1 cellular context compared by ENCODE assay signal in the genomic region with DNA sequence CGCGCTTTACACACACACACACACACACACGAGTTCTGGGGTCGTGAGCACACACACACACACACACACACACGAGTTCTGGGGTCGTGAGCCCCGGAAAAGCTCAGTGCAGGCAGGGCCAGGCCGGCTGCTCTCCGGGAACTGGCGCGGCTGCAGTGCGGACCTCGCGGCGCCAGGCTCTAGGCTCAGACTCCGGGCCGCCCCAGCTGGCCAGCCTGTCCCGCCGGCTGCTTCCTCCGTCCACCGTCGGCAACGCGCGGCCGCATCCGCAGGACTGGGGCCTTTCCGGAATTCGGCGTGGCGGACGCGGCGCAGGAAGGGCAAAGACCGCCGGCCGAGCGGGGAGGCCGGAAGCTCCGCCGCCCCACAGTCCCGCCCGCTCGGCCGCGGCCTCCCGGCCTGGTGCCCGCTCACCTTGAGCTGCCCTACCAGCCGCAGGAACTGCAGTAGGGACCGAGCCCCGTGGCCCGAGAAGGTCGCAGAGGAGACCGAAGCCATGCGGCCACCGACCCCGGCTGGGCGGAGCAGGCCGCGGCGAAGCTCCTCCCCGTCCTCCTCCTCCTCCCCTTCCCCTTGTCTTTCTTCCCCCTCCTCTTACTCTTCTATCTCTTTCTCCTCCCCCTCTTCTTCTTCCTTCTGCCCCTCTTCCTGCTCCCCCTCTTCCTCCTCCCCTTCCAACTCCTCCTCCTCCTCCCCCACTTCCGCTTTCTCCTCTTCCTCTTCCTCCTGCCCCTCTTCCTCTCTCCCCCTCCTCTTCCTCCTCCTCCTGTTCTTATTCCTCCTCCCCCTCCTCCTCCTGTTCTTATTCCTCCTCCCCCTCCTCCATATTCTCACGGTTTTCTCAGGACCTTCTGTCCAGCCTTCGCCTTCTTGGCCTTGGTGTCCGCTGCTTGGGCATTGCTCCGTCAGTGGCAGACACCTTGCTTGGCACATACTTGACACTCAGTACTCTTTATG.
TF ChIP-seq lines count a peak whose summit lies in the region.

A gene with protein sequence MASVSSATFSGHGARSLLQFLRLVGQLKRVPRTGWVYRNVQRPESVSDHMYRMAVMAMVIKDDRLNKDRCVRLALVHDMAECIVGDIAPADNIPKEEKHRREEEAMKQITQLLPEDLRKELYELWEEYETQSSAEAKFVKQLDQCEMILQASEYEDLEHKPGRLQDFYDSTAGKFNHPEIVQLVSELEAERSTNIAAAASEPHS (minus strand): TSS at position 533 of the 957 bp plus-strand sequence. CDS start 35 bp downstream, at position 498.

TF ChIP-seq in HepG2, 621 proteins besides CTCF, POLR2A, EP300 and RAD21 (continued from another document and continues in another):
- TF ChIP-seq, protein P1, sequence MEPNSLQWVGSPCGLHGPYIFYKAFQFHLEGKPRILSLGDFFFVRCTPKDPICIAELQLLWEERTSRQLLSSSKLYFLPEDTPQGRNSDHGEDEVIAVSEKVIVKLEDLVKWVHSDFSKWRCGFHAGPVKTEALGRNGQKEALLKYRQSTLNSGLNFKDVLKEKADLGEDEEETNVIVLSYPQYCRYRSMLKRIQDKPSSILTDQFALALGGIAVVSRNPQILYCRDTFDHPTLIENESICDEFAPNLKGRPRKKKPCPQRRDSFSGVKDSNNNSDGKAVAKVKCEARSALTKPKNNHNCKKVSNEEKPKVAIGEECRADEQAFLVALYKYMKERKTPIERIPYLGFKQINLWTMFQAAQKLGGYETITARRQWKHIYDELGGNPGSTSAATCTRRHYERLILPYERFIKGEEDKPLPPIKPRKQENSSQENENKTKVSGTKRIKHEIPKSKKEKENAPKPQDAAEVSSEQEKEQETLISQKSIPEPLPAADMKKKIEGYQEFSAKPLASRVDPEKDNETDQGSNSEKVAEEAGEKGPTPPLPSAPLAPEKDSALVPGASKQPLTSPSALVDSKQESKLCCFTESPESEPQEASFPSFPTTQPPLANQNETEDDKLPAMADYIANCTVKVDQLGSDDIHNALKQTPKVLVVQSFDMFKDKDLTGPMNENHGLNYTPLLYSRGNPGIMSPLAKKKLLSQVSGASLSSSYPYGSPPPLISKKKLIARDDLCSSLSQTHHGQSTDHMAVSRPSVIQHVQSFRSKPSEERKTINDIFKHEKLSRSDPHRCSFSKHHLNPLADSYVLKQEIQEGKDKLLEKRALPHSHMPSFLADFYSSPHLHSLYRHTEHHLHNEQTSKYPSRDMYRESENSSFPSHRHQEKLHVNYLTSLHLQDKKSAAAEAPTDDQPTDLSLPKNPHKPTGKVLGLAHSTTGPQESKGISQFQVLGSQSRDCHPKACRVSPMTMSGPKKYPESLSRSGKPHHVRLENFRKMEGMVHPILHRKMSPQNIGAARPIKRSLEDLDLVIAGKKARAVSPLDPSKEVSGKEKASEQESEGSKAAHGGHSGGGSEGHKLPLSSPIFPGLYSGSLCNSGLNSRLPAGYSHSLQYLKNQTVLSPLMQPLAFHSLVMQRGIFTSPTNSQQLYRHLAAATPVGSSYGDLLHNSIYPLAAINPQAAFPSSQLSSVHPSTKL (CRISPR knock-in tag; IDR thresholded peaks at IDR 0.05): peak; percentile 83
- TF ChIP-seq TBX2 (CRISPR knock-in tag; IDR thresholded peaks at IDR 0.05; ENCODE audit: borderline replicate concordance) (peak; percentile 93), SP5 (CRISPR knock-in tag; IDR thresholded peaks at IDR 0.05; ENCODE audit: borderline replicate concordance, low read depth) (peak; percentile 86), FLYWCH1 (CRISPR knock-in tag; IDR thresholded peaks at IDR 0.05) (no peak), CENPX (CRISPR knock-in tag; IDR thresholded peaks at IDR 0.05) (no peak), SAP130 (CRISPR knock-in tag; IDR thresholded peaks at IDR 0.05; ENCODE audit: low read depth) (peak; percentile 89), PTBP1 (IDR thresholded peaks at IDR 0.05; ENCODE audit: low read depth, low read length, poor library complexity, severe bottlenecking) (no peak), SMYD3 (CRISPR knock-in tag; IDR thresholded peaks at IDR 0.05) (peak; percentile 84), TARDBP (CRISPR knock-in tag; IDR thresholded peaks at IDR 0.05) (peak; percentile 93; the same call in 1 of the 2 replicates), ZNF850 (CRISPR knock-in tag; conservative IDR thresholded peaks at IDR 0.05) (peak; percentile 93), ZNF652 (CRISPR knock-in tag; IDR thresholded peaks at IDR 0.05; ENCODE audit: borderline replicate concordance, low read depth) (no peak), NCOA1 (CRISPR knock-in tag; IDR thresholded peaks at IDR 0.05) (peak; percentile 82; the same call in 1 of the 2 replicates), HIVEP1 (CRISPR knock-in tag; IDR thresholded peaks at IDR 0.05) (no peak), NFKB2 (CRISPR knock-in tag; IDR thresholded peaks at IDR 0.05; ENCODE audit: borderline replicate concordance) (peak; percentile 98), REPIN1 (CRISPR knock-in tag; IDR thresholded peaks at IDR 0.05; ENCODE audit: borderline replicate concordance, low read depth) (peak; percentile 87), ZNF496 (CRISPR knock-in tag; IDR thresholded peaks at IDR 0.05; ENCODE audit: insufficient replicate concordance) (no peak), RARG (CRISPR knock-in tag; IDR thresholded peaks at IDR 0.05; ENCODE audit: low read depth) (0 out of 2 replicates have a peak, but pooled peaks have one; percentile 77), MAFG (CRISPR knock-in tag; IDR thresholded peaks at IDR 0.05) (peak; percentile 64; the same call in 1 of the 2 replicates), ZNF552 (CRISPR knock-in tag; IDR thresholded peaks at IDR 0.05; ENCODE audit: borderline replicate concordance) (peak; percentile 95; the same call in 1 of the 2 replicates), PAX8 (CRISPR knock-in tag; IDR thresholded peaks at IDR 0.05; ENCODE audit: borderline replicate concordance) (peak; percentile 97; the same call in 1 of the 2 replicates), ZNF225 (CRISPR knock-in tag; IDR thresholded peaks at IDR 0.05) (peak; percentile 91), KMT2B (CRISPR knock-in tag; IDR thresholded peaks at IDR 0.05) (peak; percentile 78), AHR (CRISPR knock-in tag; IDR thresholded peaks at IDR 0.05) (no peak; the same call in 1 of the 2 replicates), ZNF484 (CRISPR knock-in tag; IDR thresholded peaks at IDR 0.05; ENCODE audit: borderline replicate concordance, low read depth) (no peak), ZNF335 (CRISPR knock-in tag; IDR thresholded peaks at IDR 0.05) (0 out of 2 replicates have a peak, but pooled peaks have one; percentile 34), NR3C1 (CRISPR knock-in tag; IDR thresholded peaks at IDR 0.05) (0 out of 2 replicates have a peak, but pooled peaks have one; percentile 18)
- TF ChIP-seq, protein P2, sequence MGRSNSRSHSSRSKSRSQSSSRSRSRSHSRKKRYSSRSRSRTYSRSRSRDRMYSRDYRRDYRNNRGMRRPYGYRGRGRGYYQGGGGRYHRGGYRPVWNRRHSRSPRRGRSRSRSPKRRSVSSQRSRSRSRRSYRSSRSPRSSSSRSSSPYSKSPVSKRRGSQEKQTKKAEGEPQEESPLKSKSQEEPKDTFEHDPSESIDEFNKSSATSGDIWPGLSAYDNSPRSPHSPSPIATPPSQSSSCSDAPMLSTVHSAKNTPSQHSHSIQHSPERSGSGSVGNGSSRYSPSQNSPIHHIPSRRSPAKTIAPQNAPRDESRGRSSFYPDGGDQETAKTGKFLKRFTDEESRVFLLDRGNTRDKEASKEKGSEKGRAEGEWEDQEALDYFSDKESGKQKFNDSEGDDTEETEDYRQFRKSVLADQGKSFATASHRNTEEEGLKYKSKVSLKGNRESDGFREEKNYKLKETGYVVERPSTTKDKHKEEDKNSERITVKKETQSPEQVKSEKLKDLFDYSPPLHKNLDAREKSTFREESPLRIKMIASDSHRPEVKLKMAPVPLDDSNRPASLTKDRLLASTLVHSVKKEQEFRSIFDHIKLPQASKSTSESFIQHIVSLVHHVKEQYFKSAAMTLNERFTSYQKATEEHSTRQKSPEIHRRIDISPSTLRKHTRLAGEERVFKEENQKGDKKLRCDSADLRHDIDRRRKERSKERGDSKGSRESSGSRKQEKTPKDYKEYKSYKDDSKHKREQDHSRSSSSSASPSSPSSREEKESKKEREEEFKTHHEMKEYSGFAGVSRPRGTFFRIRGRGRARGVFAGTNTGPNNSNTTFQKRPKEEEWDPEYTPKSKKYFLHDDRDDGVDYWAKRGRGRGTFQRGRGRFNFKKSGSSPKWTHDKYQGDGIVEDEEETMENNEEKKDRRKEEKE (IDR thresholded peaks at IDR 0.05): no peak
- TF ChIP-seq, protein P3, sequence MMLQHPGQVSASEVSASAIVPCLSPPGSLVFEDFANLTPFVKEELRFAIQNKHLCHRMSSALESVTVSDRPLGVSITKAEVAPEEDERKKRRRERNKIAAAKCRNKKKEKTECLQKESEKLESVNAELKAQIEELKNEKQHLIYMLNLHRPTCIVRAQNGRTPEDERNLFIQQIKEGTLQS (CRISPR knock-in tag; IDR thresholded peaks at IDR 0.05): peak; percentile 60; the same call in 1 of the 2 replicates
- TF ChIP-seq, protein P4, sequence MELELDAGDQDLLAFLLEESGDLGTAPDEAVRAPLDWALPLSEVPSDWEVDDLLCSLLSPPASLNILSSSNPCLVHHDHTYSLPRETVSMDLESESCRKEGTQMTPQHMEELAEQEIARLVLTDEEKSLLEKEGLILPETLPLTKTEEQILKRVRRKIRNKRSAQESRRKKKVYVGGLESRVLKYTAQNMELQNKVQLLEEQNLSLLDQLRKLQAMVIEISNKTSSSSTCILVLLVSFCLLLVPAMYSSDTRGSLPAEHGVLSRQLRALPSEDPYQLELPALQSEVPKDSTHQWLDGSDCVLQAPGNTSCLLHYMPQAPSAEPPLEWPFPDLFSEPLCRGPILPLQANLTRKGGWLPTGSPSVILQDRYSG (CRISPR knock-in tag; IDR thresholded peaks at IDR 0.05): peak; percentile 92; the same call in 1 of the 2 replicates
- TF ChIP-seq, protein P5, sequence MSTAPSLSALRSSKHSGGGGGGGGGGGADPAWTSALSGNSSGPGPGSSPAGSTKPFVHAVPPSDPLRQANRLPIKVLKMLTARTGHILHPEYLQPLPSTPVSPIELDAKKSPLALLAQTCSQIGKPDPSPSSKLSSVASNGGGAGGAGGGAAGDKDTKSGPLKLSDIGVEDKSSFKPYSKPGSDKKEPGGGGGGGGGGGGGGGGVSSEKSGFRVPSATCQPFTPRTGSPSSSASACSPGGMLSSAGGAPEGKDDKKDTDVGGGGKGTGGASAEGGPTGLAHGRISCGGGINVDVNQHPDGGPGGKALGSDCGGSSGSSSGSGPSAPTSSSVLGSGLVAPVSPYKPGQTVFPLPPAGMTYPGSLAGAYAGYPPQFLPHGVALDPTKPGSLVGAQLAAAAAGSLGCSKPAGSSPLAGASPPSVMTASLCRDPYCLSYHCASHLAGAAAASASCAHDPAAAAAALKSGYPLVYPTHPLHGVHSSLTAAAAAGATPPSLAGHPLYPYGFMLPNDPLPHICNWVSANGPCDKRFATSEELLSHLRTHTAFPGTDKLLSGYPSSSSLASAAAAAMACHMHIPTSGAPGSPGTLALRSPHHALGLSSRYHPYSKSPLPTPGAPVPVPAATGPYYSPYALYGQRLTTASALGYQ (CRISPR knock-in tag; IDR thresholded peaks at IDR 0.05): no peak; the same call in 1 of the 2 replicates
- TF ChIP-seq, protein P6, sequence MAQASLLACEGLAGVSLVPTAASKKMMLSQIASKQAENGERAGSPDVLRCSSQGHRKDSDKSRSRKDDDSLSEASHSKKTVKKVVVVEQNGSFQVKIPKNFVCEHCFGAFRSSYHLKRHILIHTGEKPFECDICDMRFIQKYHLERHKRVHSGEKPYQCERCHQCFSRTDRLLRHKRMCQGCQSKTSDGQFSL (CRISPR knock-in tag; IDR thresholded peaks at IDR 0.05): no peak
- TF ChIP-seq, protein P7, sequence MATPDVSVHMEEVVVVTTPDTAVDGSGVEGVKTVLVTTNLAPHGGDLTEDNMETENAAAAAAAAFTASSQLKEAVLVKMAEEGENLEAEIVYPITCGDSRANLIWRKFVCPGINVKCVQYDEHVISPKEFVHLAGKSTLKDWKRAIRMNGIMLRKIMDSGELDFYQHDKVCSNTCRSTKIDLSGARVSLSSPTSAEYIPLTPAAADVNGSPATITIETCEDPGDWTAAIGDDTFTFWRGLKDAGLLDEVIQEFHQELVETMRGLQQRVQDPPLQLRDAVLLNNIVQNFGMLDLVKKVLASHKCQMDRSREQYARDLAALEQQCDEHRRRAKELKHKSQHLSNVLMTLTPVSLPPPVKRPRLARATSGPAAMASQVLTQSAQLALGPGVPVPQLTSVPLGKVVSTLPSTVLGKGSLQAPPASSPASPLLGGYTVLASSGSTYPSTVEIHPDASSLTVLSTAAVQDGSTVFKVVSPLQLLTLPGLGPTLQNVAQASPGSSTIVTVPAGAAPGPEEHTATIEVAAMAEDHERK (CRISPR knock-in tag; IDR thresholded peaks at IDR 0.05; ENCODE audit: low read depth): peak; percentile 45; the same call in 1 of the 2 replicates
- TF ChIP-seq, protein P8, sequence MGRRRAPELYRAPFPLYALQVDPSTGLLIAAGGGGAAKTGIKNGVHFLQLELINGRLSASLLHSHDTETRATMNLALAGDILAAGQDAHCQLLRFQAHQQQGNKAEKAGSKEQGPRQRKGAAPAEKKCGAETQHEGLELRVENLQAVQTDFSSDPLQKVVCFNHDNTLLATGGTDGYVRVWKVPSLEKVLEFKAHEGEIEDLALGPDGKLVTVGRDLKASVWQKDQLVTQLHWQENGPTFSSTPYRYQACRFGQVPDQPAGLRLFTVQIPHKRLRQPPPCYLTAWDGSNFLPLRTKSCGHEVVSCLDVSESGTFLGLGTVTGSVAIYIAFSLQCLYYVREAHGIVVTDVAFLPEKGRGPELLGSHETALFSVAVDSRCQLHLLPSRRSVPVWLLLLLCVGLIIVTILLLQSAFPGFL (CRISPR knock-in tag; IDR thresholded peaks at IDR 0.05): peak; percentile 82; the same call in 1 of the 2 replicates
- TF ChIP-seq, protein P9, sequence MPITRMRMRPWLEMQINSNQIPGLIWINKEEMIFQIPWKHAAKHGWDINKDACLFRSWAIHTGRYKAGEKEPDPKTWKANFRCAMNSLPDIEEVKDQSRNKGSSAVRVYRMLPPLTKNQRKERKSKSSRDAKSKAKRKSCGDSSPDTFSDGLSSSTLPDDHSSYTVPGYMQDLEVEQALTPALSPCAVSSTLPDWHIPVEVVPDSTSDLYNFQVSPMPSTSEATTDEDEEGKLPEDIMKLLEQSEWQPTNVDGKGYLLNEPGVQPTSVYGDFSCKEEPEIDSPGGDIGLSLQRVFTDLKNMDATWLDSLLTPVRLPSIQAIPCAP (CRISPR knock-in tag; IDR thresholded peaks at IDR 0.05; ENCODE audit: low read depth): peak; percentile 85; the same call in 1 of the 2 replicates
- TF ChIP-seq, protein P10, sequence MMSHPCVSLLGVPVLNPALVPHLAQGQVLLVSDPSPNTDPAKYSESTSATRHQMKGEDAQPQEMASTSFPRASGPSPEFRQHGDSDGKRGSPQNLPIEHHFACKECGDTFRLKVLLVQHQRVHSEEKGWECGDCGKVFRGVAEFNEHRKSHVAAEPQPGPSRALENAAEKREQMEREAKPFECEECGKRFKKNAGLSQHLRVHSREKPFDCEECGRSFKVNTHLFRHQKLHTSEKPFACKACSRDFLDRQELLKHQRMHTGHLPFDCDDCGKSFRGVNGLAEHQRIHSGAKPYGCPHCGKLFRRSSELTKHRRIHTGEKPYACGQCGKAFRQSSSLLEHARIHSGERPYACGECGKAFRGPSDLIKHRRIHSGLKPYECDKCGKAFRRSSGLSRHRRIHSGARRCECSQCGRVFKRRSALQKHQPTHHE (CRISPR knock-in tag; IDR thresholded peaks at IDR 0.05; ENCODE audit: borderline replicate concordance): 0 out of 2 replicates have a peak, but pooled peaks have one; percentile 59
- TF ChIP-seq, protein P11, sequence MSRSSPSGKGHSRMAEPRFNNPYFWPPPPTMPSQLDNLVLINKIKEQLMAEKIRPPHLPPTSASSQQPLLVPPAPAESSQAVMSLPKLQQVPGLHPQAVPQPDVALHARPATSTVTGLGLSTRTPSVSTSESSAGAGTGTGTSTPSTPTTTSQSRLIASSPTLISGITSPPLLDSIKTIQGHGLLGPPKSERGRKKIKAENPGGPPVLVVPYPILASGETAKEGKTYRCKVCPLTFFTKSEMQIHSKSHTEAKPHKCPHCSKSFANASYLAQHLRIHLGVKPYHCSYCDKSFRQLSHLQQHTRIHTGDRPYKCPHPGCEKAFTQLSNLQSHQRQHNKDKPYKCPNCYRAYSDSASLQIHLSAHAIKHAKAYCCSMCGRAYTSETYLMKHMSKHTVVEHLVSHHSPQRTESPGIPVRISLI (CRISPR knock-in tag; IDR thresholded peaks at IDR 0.05; ENCODE audit: borderline replicate concordance): peak; percentile 67; the same call in 1 of the 2 replicates
